ENCODE assay signal across 8 cellular contexts in genomic region chr17:18025596-18026407, GRCh38. TPM values are rescaled to one million over a fixed set of nuclear protein-coding genes. Genes with fewer than 3 reads are reported as not detected.
DNase-seq lines count a peak whose midpoint lies in the region; ATAC-seq and TF ChIP-seq lines count a peak whose summit lies in the region.

No MANE protein-coding gene starts in this region.

- no peaks in the 10 kb centered on the region for H3K9me3 Mint-ChIP-seq in activated CD4-positive, alpha-beta memory T cell treated with anti-CD3 and anti-CD28 coated beads for 36 hours
- no peaks in the 10 kb centered on the region for H3K9me3 Mint-ChIP-seq in chondrocyte (ENCODE audit: low read depth)

- H3K36me3 Mint-ChIP-seq in activated CD4-positive, alpha-beta memory T cell treated with anti-CD3 and anti-CD28 coated beads for 36 hours, result peaks cover 2% of the 10 kb centered on the region
- H3K36me3 Mint-ChIP-seq in chondrocyte (ENCODE audit: low read depth), result peaks cover 8% of the 10 kb centered on the region

- no peaks in the 10 kb centered on the region for H3K27me3 Mint-ChIP-seq in activated CD4-positive, alpha-beta memory T cell treated with anti-CD3 and anti-CD28 coated beads for 36 hours
- no peaks in the 10 kb centered on the region for H3K27me3 Mint-ChIP-seq in chondrocyte (ENCODE audit: low read depth)

- CTCF ChIA-PET in activated CD4-positive, alpha-beta memory T cell treated with anti-CD3 and anti-CD28 coated beads for 36 hours (lab: Charles Lee), result interaction anchor here (1.8 kb wide), 1 partner anchor 10 kb away, joined by 7 read pairs; no protein-coding TSS in a partner anchor

- H3K27ac Mint-ChIP-seq in activated CD4-positive, alpha-beta memory T cell treated with anti-CD3 and anti-CD28 coated beads for 36 hours, result no peak overlapping the region
- H3K27ac Mint-ChIP-seq in chondrocyte (ENCODE audit: unreplicated experiment), result no peak overlapping the region

- intact Hi-C loops in activated CD4-positive, alpha-beta memory T cell treated with anti-CD3 and anti-CD28 coated beads for 36 hours (cut with micrococcal nuclease), result no loop called here

- H3K4me1 Mint-ChIP-seq in activated CD4-positive, alpha-beta memory T cell treated with anti-CD3 and anti-CD28 coated beads for 36 hours (ENCODE audit: low read depth), result peaks cover 13% of the 10 kb centered on the region
- peaks cover 2% of the 10 kb centered on the region for H3K4me1 Mint-ChIP-seq in chondrocyte (ENCODE audit: low read depth)

- no peak overlapping the region for H3K4me3 Mint-ChIP-seq in activated CD4-positive, alpha-beta memory T cell treated with anti-CD3 and anti-CD28 coated beads for 36 hours
- H3K4me3 Mint-ChIP-seq in chondrocyte (ENCODE audit: unreplicated experiment), result no peak overlapping the region

- DNase-seq in EL, result peak; percentile 75
- DNase-seq in activated CD4-positive, alpha-beta memory T cell treated with anti-CD3 and anti-CD28 coated beads for 36 hours, result peak; percentile 65
- DNase-seq in medulla oblongata (ENCODE audit: extremely low spot score), result peak; percentile 53
- DNase-seq in 8988T, result no peak
- DNase-seq in ureter (ENCODE audit: low spot score), result no peak
- no peak for DNase-seq in NAMALWA (ENCODE audit: low spot score)
- DNase-seq in chondrocyte (ENCODE audit: low spot score), result no peak

- POLR2A ChIA-PET in activated CD4-positive, alpha-beta memory T cell treated with anti-CD3 and anti-CD28 coated beads for 36 hours (lab: Charles Lee), result interaction anchor here (0.6 kb wide), 1 partner anchor 50 kb away, joined by 3 read pairs; no protein-coding TSS in a partner anchor

- no peak for TF ChIP-seq CTCF in chondrocyte (IDR thresholded peaks at IDR 0.05)

- ATAC-seq in GM21526 (IDR thresholded peaks at IDR 0.05; ENCODE audit: low FRiP score, unreplicated experiment), result peak; percentile 58

RNA-seq across cellular contexts. Expression of gene ATPAF2, which starts 13.2 kb away (rescaled TPM):
- 10 to 100 TPM; 27.5 to 30.0 TPM for total RNA-seq in activated CD4-positive, alpha-beta memory T cell treated with anti-CD3 and anti-CD28 coated beads for 36 hours
- 26.1 TPM for total RNA-seq in ureter
- 18.0 to 19.3 TPM (median 18.4 TPM) in 3 replicates for total RNA-seq in chondrocyte

RNA-seq across cellular contexts. Expression of gene GID4, which starts 13.4 kb away (rescaled TPM):
- total RNA-seq in activated CD4-positive, alpha-beta memory T cell treated with anti-CD3 and anti-CD28 coated beads for 36 hours, result 1 to 10 TPM; 6.1 to 6.2 TPM
- total RNA-seq in ureter, result 12.4 TPM
- 9.7 to 10.5 TPM (median 9.8 TPM) in 3 replicates for total RNA-seq in chondrocyte

RNA-seq across cellular contexts. Expression of gene DRC3, which starts 53.1 kb away (rescaled TPM):
- under 1 TPM; 0.34 to 0.52 TPM for total RNA-seq in activated CD4-positive, alpha-beta memory T cell treated with anti-CD3 and anti-CD28 coated beads for 36 hours
- total RNA-seq in ureter (2.0 TPM), chondrocyte (1.2 to 2.6 TPM (median 1.5 TPM) in 3 replicates)

RNA-seq across cellular contexts. Expression of gene TOM1L2, which starts 53.6 kb away (rescaled TPM):
- total RNA-seq in activated CD4-positive, alpha-beta memory T cell treated with anti-CD3 and anti-CD28 coated beads for 36 hours, result 10 to 100 TPM; 11.1 to 12.7 TPM
- total RNA-seq in ureter (119 TPM), chondrocyte (55.0 to 60.2 TPM (median 56.1 TPM) in 3 replicates)

Comparison
In these comparisons a context has a peak if more than half of its experiments do, and no peak if none do; other contexts are left out.
1. DNase-seq: peak in EL (single experiment), activated CD4-positive, alpha-beta memory T cell treated with anti-CD3 and anti-CD28 coated beads for 36 hours (single experiment) and medulla oblongata (single experiment); none in 8988T (single experiment), ureter (single experiment), NAMALWA (single experiment) and chondrocyte (single experiment).